ENCODE assay signal across 18 cellular contexts in the genomic region with DNA sequence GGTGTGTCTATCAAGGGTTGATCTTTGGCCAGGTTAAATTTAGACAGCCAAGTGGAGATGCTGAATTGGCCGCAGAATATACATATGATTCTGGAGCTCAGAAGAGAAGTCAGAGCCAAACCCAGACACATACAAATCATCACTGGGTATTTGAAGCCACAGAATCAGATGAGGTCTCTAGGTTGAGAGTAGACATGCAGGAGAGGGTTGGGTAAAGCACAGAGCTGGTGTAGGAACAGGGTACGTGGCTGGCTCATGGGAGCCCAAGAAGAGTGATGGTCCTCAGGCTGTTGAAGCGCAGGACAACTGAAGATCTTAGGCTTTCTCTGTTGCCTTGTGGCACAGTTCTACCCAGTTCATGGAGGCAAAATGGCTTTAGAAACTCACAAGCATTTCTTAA. TPM values are rescaled to one million over a fixed set of nuclear protein-coding genes. Genes with fewer than 3 reads are reported as not detected.
"Had no signal": no experiment of that assay in that cellular context is flagged by ENCODE, and none has a peak within 500 bp of the region (broad histone marks: within the 10 kb centered on the region; RNA-seq: fewer than 3 reads in every experiment).

No MANE protein-coding gene starts in this region.

- ATAC-seq: gastrocnemius medialis, left lobe of liver had no signal

- H3K9me3 ChIP-seq: gastrocnemius medialis, suprapubic skin had no signal

- H3K27me3 ChIP-seq: gastrocnemius medialis, neural progenitor cell, suprapubic skin had no signal

- H3K4me1 ChIP-seq: gastrocnemius medialis, neural progenitor cell, suprapubic skin had no signal

- H3K36me3 Mint-ChIP-seq: neural progenitor cell, type B pancreatic cell had no signal

- H3K4me3 ChIP-seq: gastrocnemius medialis, lung, neural progenitor cell, suprapubic skin had no signal

- H3K9me3 Mint-ChIP-seq: activated CD4-positive, alpha-beta memory T cell treated with anti-CD3 and anti-CD28 coated beads, Interleukin-2, amount 10 ng/mL, durations not matched to agents 7 days and 5 days; dendritic cell treated with granulocyte-macrophage colony-stimulating factor and Interleukin-4, amounts not matched to agents 40 ng/mL and 50 ng/mL, for 4 days; neural progenitor cell; T-helper 1 cell treated with Interleukin-12 subunit alpha and Interleukin-12 subunit beta and Interleukin-4 antibody, amounts not matched to agents 30 μg/mL and 1 μg/mL, for 36 hours; type B pancreatic cell had no signal

- H3K4me1 Mint-ChIP-seq: activated CD4-positive, alpha-beta memory T cell treated with anti-CD3 and anti-CD28 coated beads, Interleukin-2, amount 10 ng/mL, durations not matched to agents 7 days and 5 days; neural progenitor cell had no signal

- DNase-seq: activated CD4-positive, alpha-beta memory T cell treated with anti-CD3 and anti-CD28 coated beads, Interleukin-2, amount 10 ng/mL, durations not matched to agents 7 days and 5 days; activated CD4-positive, alpha-beta T cell treated with anti-CD3 and anti-CD28 coated beads for 1 hour; activated CD8-positive, alpha-beta memory T cell treated with anti-CD3 and anti-CD28 coated beads, Interleukin-2, amount 50 U/mL, for 4 hours; activated gamma-delta T cell treated with Interleukin-2 at 50 U/mL for 16 hours; effector CD8-positive, alpha-beta T cell; gastrocnemius medialis; head of caudate nucleus; kidney; stimulated activated CD4-positive, alpha-beta T cell treated with anti-CD3 and anti-CD28 coated beads, Interleukin-2, amount 100 ng/mL, for 24 hours had no signal

- H3K4me3 Mint-ChIP-seq: activated CD4-positive, alpha-beta memory T cell treated with anti-CD3 and anti-CD28 coated beads, Interleukin-2, amount 10 ng/mL, durations not matched to agents 7 days and 5 days; dendritic cell treated with granulocyte-macrophage colony-stimulating factor and Interleukin-4, amounts not matched to agents 40 ng/mL and 50 ng/mL, for 4 days; neural progenitor cell; stimulated activated naive CD8-positive, alpha-beta T cell treated with anti-CD3 and anti-CD28 coated beads, Interleukin-15, Interleukin-2, amounts not matched to agents 100 ng/mL and 50 ng/mL, for 24 hours; T-helper 1 cell treated with Interleukin-12 subunit alpha and Interleukin-12 subunit beta and Interleukin-4 antibody, amounts not matched to agents 30 μg/mL and 1 μg/mL, for 36 hours; type B pancreatic cell had no signal

- H3K27me3 Mint-ChIP-seq: activated CD4-positive, alpha-beta memory T cell treated with anti-CD3 and anti-CD28 coated beads, Interleukin-2, amount 10 ng/mL, durations not matched to agents 7 days and 5 days; dendritic cell treated with granulocyte-macrophage colony-stimulating factor and Interleukin-4, amounts not matched to agents 40 ng/mL and 50 ng/mL, for 4 days; progenitor cell of endocrine pancreas; stimulated activated naive CD8-positive, alpha-beta T cell treated with anti-CD3 and anti-CD28 coated beads, Interleukin-15, Interleukin-2, amounts not matched to agents 100 ng/mL and 50 ng/mL, for 24 hours; type B pancreatic cell had no signal

- H3K36me3 ChIP-seq: gastrocnemius medialis, neural progenitor cell, suprapubic skin had no signal

- H3K27ac Mint-ChIP-seq: activated CD4-positive, alpha-beta memory T cell treated with anti-CD3 and anti-CD28 coated beads, Interleukin-2, amount 10 ng/mL, durations not matched to agents 7 days and 5 days; dendritic cell treated with granulocyte-macrophage colony-stimulating factor and Interleukin-4, amounts not matched to agents 40 ng/mL and 50 ng/mL, for 4 days; neural progenitor cell; progenitor cell of endocrine pancreas; stimulated activated naive CD8-positive, alpha-beta T cell treated with anti-CD3 and anti-CD28 coated beads, Interleukin-15, Interleukin-2, amounts not matched to agents 100 ng/mL and 50 ng/mL, for 24 hours; T-helper 1 cell treated with Interleukin-12 subunit alpha and Interleukin-12 subunit beta and Interleukin-4 antibody, amounts not matched to agents 30 μg/mL and 1 μg/mL, for 36 hours; type B pancreatic cell had no signal

RNA-seq across cellular contexts. Expression of gene ADAMTS3, which starts 37.7 kb away (rescaled TPM):
- total RNA-seq: activated CD4-positive, alpha-beta memory T cell treated with anti-CD3 and anti-CD28 coated beads, Interleukin-2, amount 10 ng/mL, durations not matched to agents 7 days and 5 days had no signal
